In genomic region chr17:7214300-7215135, GRCh38 we compare ENCODE assay signal across 8 cellular contexts. TPM values are rescaled to one million over a fixed set of nuclear protein-coding genes. Genes with fewer than 3 reads are reported as not detected.
A peak's percentile ranks its signal among the peaks of the same experiment; 100 is the strongest.
DNase-seq lines count a peak whose midpoint lies in the region; ATAC-seq and TF ChIP-seq lines count a peak whose summit lies in the region.

No MANE protein-coding gene starts in this region.

- H2BK120ac ChIP-seq in trophoblast cell (ENCODE audit: insufficient read depth, low read length, poor library complexity): no peak overlapping the region

- no peak for TF ChIP-seq POLR2A in tibial nerve (IDR thresholded peaks at IDR 0.05)

- peak overlapping the region; percentile 15; the same call in 1 of the 2 replicates for H3K9ac ChIP-seq in SU-DHL-6 (ENCODE audit: low read length)
- H3K9ac ChIP-seq in trophoblast cell (ENCODE audit: low read length): no peak overlapping the region

- H2AFZ ChIP-seq in SU-DHL-6 (ENCODE audit: low read depth, low read length, severe bottlenecking) (peak overlapping the region; percentile 6), trophoblast cell (ENCODE audit: insufficient read depth, low read length, poor library complexity) (no peak overlapping the region)

- H3K18ac ChIP-seq in trophoblast cell (ENCODE audit: low read length): no peak overlapping the region

- H3K27me3 ChIP-seq in SU-DHL-6 (ENCODE audit: low read length) (no peaks in the 10 kb centered on the region), cardiac muscle cell (no peaks in the 10 kb centered on the region), trophoblast cell (ENCODE audit: insufficient read depth, low read length) (no peaks in the 10 kb centered on the region), tibial nerve (peaks cover 0 to 11% of the 10 kb centered on the region in 2 donors)

- no peak overlapping the region for H3K4ac ChIP-seq in trophoblast cell (ENCODE audit: low read depth, low read length)

- no peak overlapping the region for H2BK5ac ChIP-seq in trophoblast cell (ENCODE audit: low read depth, low read length, poor library complexity)

- no peak overlapping the region for H4K91ac ChIP-seq in trophoblast cell (ENCODE audit: low read depth, low read length)

- H3K4me3 ChIP-seq in SU-DHL-6 (ENCODE audit: insufficient read depth, low read length, poor library complexity, severe bottlenecking) (peak overlapping the region; percentile 46), cardiac muscle cell (peak overlapping the region; percentile 33), trophoblast cell (ENCODE audit: low read depth, low read length) (peak overlapping the region; percentile 14), tibial nerve (peak overlapping the region; percentile 28 to 54 (median 41))

- H4K8ac ChIP-seq in trophoblast cell (ENCODE audit: low read depth, low read length): no peak overlapping the region

- H3K4me2 ChIP-seq in SU-DHL-6 (ENCODE audit: low read depth, low read length, poor library complexity, severe bottlenecking) (peak overlapping the region; percentile 67), trophoblast cell (ENCODE audit: low read length) (peak overlapping the region; percentile 75)

- no peaks in the 10 kb centered on the region for H3K79me2 ChIP-seq in SU-DHL-6 (ENCODE audit: insufficient read depth, low read length)
- H3K79me2 ChIP-seq in trophoblast cell (ENCODE audit: control insufficient read depth, insufficient read depth, low read length, poor library complexity): peaks cover 1% of the 10 kb centered on the region

- H3K9me2 ChIP-seq in SU-DHL-6 (replicated peaks; ENCODE audit: insufficient read depth, low read length): no peaks in the 10 kb centered on the region

- H3K4me1 ChIP-seq in cardiac muscle cell (ENCODE audit: low read depth): peaks cover 38% of the 10 kb centered on the region
- H3K4me1 ChIP-seq in trophoblast cell (ENCODE audit: control insufficient read depth in 1 of 2, insufficient read depth in 2 of 2, low read length in 2 of 2): peaks cover 29 to 46% of the 10 kb centered on the region in 2 experiments
- peaks cover 0 to 64% (median 31%) of the 10 kb centered on the region in 4 donors for H3K4me1 ChIP-seq in tibial nerve

- H2BK12ac ChIP-seq in trophoblast cell (ENCODE audit: low read length): no peak overlapping the region

- peaks cover 13% of the 10 kb centered on the region for H3K79me1 ChIP-seq in trophoblast cell (ENCODE audit: low read length)

- H3K27ac ChIP-seq in SU-DHL-6 (ENCODE audit: low read depth, low read length) (no peak overlapping the region), cardiac muscle cell (peak overlapping the region; percentile 35), trophoblast cell (ENCODE audit: low read depth, low read length) (peak overlapping the region; percentile 28), tibial nerve (peak overlapping the region; percentile 11 to 98 (median 74))

- TF ChIP-seq EP300 in tibial nerve (IDR thresholded peaks at IDR 0.05): peak; percentile 38 to 45

- peak; percentile 84 for ATAC-seq in HG02798 (IDR thresholded peaks at IDR 0.05; ENCODE audit: poor library complexity, unreplicated experiment)

- H3K36me3 ChIP-seq in SU-DHL-6 (ENCODE audit: low read length) (no peaks in the 10 kb centered on the region), cardiac muscle cell (no peaks in the 10 kb centered on the region), trophoblast cell (ENCODE audit: control insufficient read depth in 1 of 2, insufficient read depth in 2 of 2, low read length in 2 of 2) (no peaks in the 10 kb centered on the region), tibial nerve (no peaks in the 10 kb centered on the region)

- no CpG with 5 or more reads among the region's 45 CpGs for WGBS in trophoblast cell (ENCODE audit: extremely low coverage, insufficient coverage, insufficient read length)
- WGBS in tibial nerve, 2 donors: 1% methylated on average over 41 to 45 of the region's 45 CpGs

- DNase-seq in NCI-H1417 treated with DMSO at 0.1 percent for 48 hours (lab: John Stamatoyannopoulos, UW) (peak; percentile 88), cardiac muscle cell (ENCODE audit: low read depth in 1 of 2, low spot score in 1 of 2) (peak; percentile 98 to 100), trophoblast cell (peak; percentile 98), tibial nerve (ENCODE audit: low spot score in 2 of 2) (peak; percentile 94 to 96)
- DNase-seq in activated naive CD8-positive, alpha-beta T cell treated with anti-CD3 and anti-CD28 coated beads, Interleukin-2, amount 50 U/mL, for 16 hours (ENCODE audit: low read depth, low spot score): peak; percentile 100

- no peak overlapping the region for H3K14ac ChIP-seq in trophoblast cell (ENCODE audit: low read length)

- no peaks in the 10 kb centered on the region for H4K20me1 ChIP-seq in SU-DHL-6 (ENCODE audit: low read depth, low read length)

- peak; percentile 63; the same call in 2 of the 3 replicates for TF ChIP-seq CTCF in GM12872 (IDR thresholded peaks at IDR 0.05; ENCODE audit: insufficient read depth, low read depth, low read length)
- no peak for TF ChIP-seq CTCF in SU-DHL-6 (IDR thresholded peaks at IDR 0.05; ENCODE audit: insufficient read depth, low read length, poor library complexity, severe bottlenecking)
- TF ChIP-seq CTCF in cardiac muscle cell (IDR thresholded peaks at IDR 0.05; ENCODE audit: low read depth, low read length): peak; percentile 70
- peak in 4 of 5 experiments; percentile 55 to 63 (median 61) for TF ChIP-seq CTCF in tibial nerve (IDR thresholded peaks at IDR 0.05)

- H2AK5ac ChIP-seq in trophoblast cell (ENCODE audit: low read length): no peak overlapping the region

- peaks cover 5% of the 10 kb centered on the region; the same call in 1 of the 2 replicates for H3F3A ChIP-seq in SU-DHL-6 (ENCODE audit: insufficient read depth)

- no peak overlapping the region for H4K12ac ChIP-seq in trophoblast cell (ENCODE audit: low read depth, low read length)

- H3K23ac ChIP-seq in trophoblast cell (ENCODE audit: low read length): no peak overlapping the region

- no peaks in the 10 kb centered on the region for H3K9me3 ChIP-seq in SU-DHL-6 (ENCODE audit: insufficient read depth, low read length)
- no peaks in the 10 kb centered on the region for H3K9me3 ChIP-seq in cardiac muscle cell (ENCODE audit: low read depth)
- no peaks in the 10 kb centered on the region for H3K9me3 ChIP-seq in trophoblast cell (ENCODE audit: insufficient read depth, low read depth, low read length)
- no peaks in the 10 kb centered on the region for H3K9me3 ChIP-seq in tibial nerve

RNA-seq across cellular contexts. Expression of gene DLG4, which starts 5.1 kb away (rescaled TPM):
- total RNA-seq in cardiac muscle cell: 32.9 and 40.6 TPM in 2 replicates
- 6.8 and 7.4 TPM in 2 replicates for polyA plus RNA-seq in cardiac muscle cell
- polyA plus RNA-seq in trophoblast cell (2013): 14.6 and 15.7 TPM in 2 replicates
- total RNA-seq in tibial nerve: 10 to 100 TPM in 3 of 4 donors, 1 to 10 TPM in 1; 7.3 to 22.8 (median 16.1) TPM

RNA-seq across cellular contexts. Expression of gene ACADVL, which starts 5.2 kb away (rescaled TPM):
- total RNA-seq in cardiac muscle cell: 291 and 364 TPM in 2 replicates
- polyA plus RNA-seq in cardiac muscle cell: 573 and 681 TPM in 2 replicates
- polyA plus RNA-seq in trophoblast cell (2013): 491 and 526 TPM in 2 replicates
- total RNA-seq in tibial nerve: 100 to 1,000 TPM; 565 to 850 (median 599) TPM

RNA-seq across cellular contexts. Expression of gene DVL2, which starts 19.8 kb away (rescaled TPM):
- total RNA-seq in cardiac muscle cell (87.4 and 121 TPM in 2 replicates), tibial nerve (10 to 100 TPM; 41.4 to 51.2 (median 46.7) TPM)
- polyA plus RNA-seq in cardiac muscle cell: 79.2 and 80.3 TPM in 2 replicates
- 34.2 and 34.4 TPM in 2 replicates for polyA plus RNA-seq in trophoblast cell (2013)

RNA-seq across cellular contexts. Expression of gene PHF23, which starts 24.7 kb away (rescaled TPM):
- total RNA-seq in cardiac muscle cell: 53.5 and 57.7 TPM in 2 replicates
- 53.9 and 65.0 TPM in 2 replicates for polyA plus RNA-seq in cardiac muscle cell
- 127 and 128 TPM in 2 replicates for polyA plus RNA-seq in trophoblast cell (2013)
- 10 to 100 TPM; 20.3 to 29.7 (median 23.3) TPM for total RNA-seq in tibial nerve

RNA-seq across cellular contexts. Expression of gene GABARAP, which starts 27.7 kb away (rescaled TPM):
- 517 and 760 TPM in 2 replicates for total RNA-seq in cardiac muscle cell
- polyA plus RNA-seq in cardiac muscle cell: 772 and 773 TPM in 2 replicates
- 1,014 and 1,021 TPM in 2 replicates for polyA plus RNA-seq in trophoblast cell (2013)
- 100 to 1,000 TPM; 402 to 515 (median 456) TPM for total RNA-seq in tibial nerve
